ENCODE assay signal across 18 cellular contexts in genomic region chr11:61370349-61371005, GRCh38. TPM values are rescaled to one million over a fixed set of nuclear protein-coding genes. Genes with fewer than 3 reads are reported as not detected.
A peak's percentile ranks its signal among the peaks of the same experiment; 100 is the strongest.
DNase-seq lines count a peak whose midpoint lies in the region; ATAC-seq, FAIRE-seq and TF ChIP-seq lines count a peak whose summit lies in the region.
"Had no signal": no experiment of that assay in that cellular context is flagged by ENCODE, and none has a peak within 500 bp of the region (broad histone marks: within the 10 kb centered on the region; RNA-seq: fewer than 3 reads in every experiment).

No MANE protein-coding gene starts in this region.

- H2AFZ ChIP-seq in astrocyte (ENCODE audit: low read depth, low read length), result no peak overlapping the region

- peaks cover 2% of the 10 kb centered on the region for H3K9me3 ChIP-seq in astrocyte (ENCODE audit: insufficient read depth, low read depth, low read length)
- no peaks in the 10 kb centered on the region for H3K9me3 ChIP-seq in thymus (ENCODE audit: control insufficient read depth)
- H3K9me3 ChIP-seq: colonic mucosa, sigmoid colon, thyroid gland had no signal

- H3K36me3 ChIP-seq in astrocyte (ENCODE audit: insufficient read depth, low read length) (peaks cover 35% of the 10 kb centered on the region), thymus (ENCODE audit: control insufficient read depth, insufficient read depth) (peaks cover 48% of the 10 kb centered on the region)

- ATAC-seq in activated CD8-positive, alpha-beta memory T cell treated with anti-CD3 and anti-CD28 coated beads, Interleukin-2, amount 10 ng/mL, durations not matched to agents 7 days and 5 days, result peak; percentile 45
- no peak for ATAC-seq in memory B cell (ENCODE audit: low read depth)

- no peak for FAIRE-seq in astrocyte (lab: Jason Lieb, UNC)

- CTCF ChIA-PET in activated CD8-positive, alpha-beta memory T cell treated with anti-CD3 and anti-CD28 coated beads, Interleukin-2, amount 10 ng/mL, durations not matched to agents 7 days and 5 days (lab: Charles Lee), result interaction anchor here (1.2 to 4.5 kb wide), 3 partner anchors 13 to 35 kb away, joined by 3 to 23 read pairs (median 12); no protein-coding TSS in a partner anchor

- H3K36me3 Mint-ChIP-seq in activated CD8-positive, alpha-beta memory T cell treated with anti-CD3 and anti-CD28 coated beads, Interleukin-2, amount 10 ng/mL, durations not matched to agents 7 days and 5 days, result peaks cover 63% of the 10 kb centered on the region
- H3K36me3 Mint-ChIP-seq in astrocyte (ENCODE audit: low read depth, unreplicated experiment) (peaks cover 35% of the 10 kb centered on the region), memory B cell (peaks cover 19% of the 10 kb centered on the region)

- H3K27me3 Mint-ChIP-seq in activated CD8-positive, alpha-beta memory T cell treated with anti-CD3 and anti-CD28 coated beads, Interleukin-2, amount 10 ng/mL, durations not matched to agents 7 days and 5 days, result no peaks in the 10 kb centered on the region
- H3K27me3 Mint-ChIP-seq in astrocyte (ENCODE audit: low read depth, unreplicated experiment) (no peaks in the 10 kb centered on the region), memory B cell (no peaks in the 10 kb centered on the region)
- H3K27me3 Mint-ChIP-seq: IgD-negative memory B cell had no signal

- no peak for DNase-seq in activated CD8-positive, alpha-beta memory T cell treated with anti-CD3 and anti-CD28 coated beads, Interleukin-2, amount 10 ng/mL, durations not matched to agents 7 days and 5 days
- no peak for DNase-seq in activated CD8-positive, alpha-beta memory T cell treated with anti-CD3 and anti-CD28 coated beads, Interleukin-2, amount 50 U/mL, for 48 hours
- DNase-seq in astrocyte (ENCODE audit: low read depth) (peak; percentile 40), memory B cell (ENCODE audit: low spot score in 2 of 2) (no peak), NCI-H146 treated with DMSO at 0.1 percent for 48 hours (lab: John Stamatoyannopoulos, UW; ENCODE audit: unreplicated experiment) (no peak), dorsolateral prefrontal cortex (no peak)
- no peak for DNase-seq in stimulated activated CD4-positive, alpha-beta T cell treated with anti-CD3 and anti-CD28 coated beads, Interleukin-15, amount 100 ng/mL, for 24 hours
- DNase-seq: activated naive CD4-positive, alpha-beta T cell treated with anti-CD3 and anti-CD28 coated beads, Interleukin-2, amount 50 U/mL, for 16 hours; colonic mucosa; COR-L47; foreskin fibroblast; NCI-H1694 treated with DMSO at 0.1 percent for 48 hours; NCI-H526 treated with DMSO at 0.1 percent for 48 hours; sigmoid colon; thyroid gland had no signal

- H3K4me1 Mint-ChIP-seq in activated CD8-positive, alpha-beta memory T cell treated with anti-CD3 and anti-CD28 coated beads, Interleukin-2, amount 10 ng/mL, durations not matched to agents 7 days and 5 days, result peaks cover 19% of the 10 kb centered on the region
- peaks cover 22% of the 10 kb centered on the region for H3K4me1 Mint-ChIP-seq in astrocyte (ENCODE audit: low read depth, unreplicated experiment)
- H3K4me1 Mint-ChIP-seq in memory B cell, result peaks cover 2% of the 10 kb centered on the region

- intact Hi-C loops in dorsolateral prefrontal cortex (cut with DNase I), result no loop called here

- H3K4me3 Mint-ChIP-seq in activated CD8-positive, alpha-beta memory T cell treated with anti-CD3 and anti-CD28 coated beads, Interleukin-2, amount 10 ng/mL, durations not matched to agents 7 days and 5 days, result no peak overlapping the region
- H3K4me3 Mint-ChIP-seq in astrocyte (ENCODE audit: unreplicated experiment) (no peak overlapping the region), memory B cell (no peak overlapping the region)

- H3K4me3 ChIP-seq in astrocyte (ENCODE audit: insufficient read depth, low read depth, low read length), result no peak overlapping the region
- H3K4me3 ChIP-seq in thymus (ENCODE audit: low read length), result no peak overlapping the region
- no peak overlapping the region for H3K4me3 ChIP-seq in dorsolateral prefrontal cortex
- H3K4me3 ChIP-seq: colonic mucosa, sigmoid colon, thyroid gland had no signal

- no peak overlapping the region for H3K27ac Mint-ChIP-seq in activated CD8-positive, alpha-beta memory T cell treated with anti-CD3 and anti-CD28 coated beads, Interleukin-2, amount 10 ng/mL, durations not matched to agents 7 days and 5 days
- H3K27ac Mint-ChIP-seq in astrocyte (ENCODE audit: unreplicated experiment) (peak overlapping the region; percentile 75), memory B cell (peak overlapping the region; percentile 72)

- TF ChIP-seq CTCF in astrocyte (IDR thresholded peaks at IDR 0.05; ENCODE audit: insufficient read depth, low read depth, low read length), result no peak
- no peak for TF ChIP-seq CTCF in dorsolateral prefrontal cortex (IDR thresholded peaks at IDR 0.05 in 54 of 56, conservative IDR thresholded peaks at IDR 0.05 in 2 of 56; ENCODE audit: low read depth in 1 of 56, partially characterized antibody in 56 of 56)

- peak overlapping the region; percentile 57 for H3K9ac ChIP-seq in astrocyte (ENCODE audit: low read length)

- H3K9me3 Mint-ChIP-seq in activated CD8-positive, alpha-beta memory T cell treated with anti-CD3 and anti-CD28 coated beads, Interleukin-2, amount 10 ng/mL, durations not matched to agents 7 days and 5 days (ENCODE audit: low read depth), result peaks cover 2% of the 10 kb centered on the region
- H3K9me3 Mint-ChIP-seq in astrocyte (ENCODE audit: unreplicated experiment), result peaks cover 11% of the 10 kb centered on the region
- no peaks in the 10 kb centered on the region for H3K9me3 Mint-ChIP-seq in memory B cell
- H3K9me3 Mint-ChIP-seq: IgD-negative memory B cell had no signal

- no peak overlapping the region for H3K4me2 ChIP-seq in astrocyte (ENCODE audit: low read length)

- 89% methylated on average over 8 of the region's 8 CpGs for WGBS in thymus

- no peaks in the 10 kb centered on the region for H3K79me2 ChIP-seq in astrocyte (ENCODE audit: insufficient read depth, low read length)

- H3K4me1 ChIP-seq in astrocyte (ENCODE audit: insufficient read depth, low read length) (peaks cover 20% of the 10 kb centered on the region), thymus (ENCODE audit: control insufficient read depth, insufficient read depth, low read length) (no peaks in the 10 kb centered on the region)
- H3K4me1 ChIP-seq: colonic mucosa, sigmoid colon, thyroid gland had no signal

- H3K27me3 ChIP-seq in astrocyte (ENCODE audit: insufficient read depth, low read length) (no peaks in the 10 kb centered on the region), thymus (ENCODE audit: control insufficient read depth, insufficient read depth) (no peaks in the 10 kb centered on the region), dorsolateral prefrontal cortex (no peaks in the 10 kb centered on the region)
- H3K27me3 ChIP-seq: colonic mucosa, sigmoid colon, thyroid gland had no signal

- no peaks in the 10 kb centered on the region for H4K20me1 ChIP-seq in astrocyte (ENCODE audit: insufficient read depth, low read length)

- H3K27ac ChIP-seq in astrocyte (ENCODE audit: low read depth, low read length) (peak overlapping the region; percentile 73), thymus (ENCODE audit: low read depth) (peak overlapping the region; percentile 48), dorsolateral prefrontal cortex (peak overlapping the region in 2 of 59 donors; percentile 5 to 9)
- H3K27ac ChIP-seq: colonic mucosa, sigmoid colon, thyroid gland had no signal

RNA-seq across cellular contexts. Expression of gene TMEM138, which starts 8.3 kb away (rescaled TPM):
- total RNA-seq in activated CD8-positive, alpha-beta memory T cell treated with anti-CD3 and anti-CD28 coated beads, Interleukin-2, amount 10 ng/mL, durations not matched to agents 7 days and 5 days, result 10 to 100 TPM; 48.3 to 60.6 TPM
- total RNA-seq in astrocyte, result 32.9 and 36.8 TPM in 2 replicates
- 53.3 TPM for polyA plus RNA-seq in thymus
- 10 to 100 TPM; 18.4 to 51.8 (median 31.7) TPM for total RNA-seq in dorsolateral prefrontal cortex

RNA-seq across cellular contexts. Expression of gene CYB561A3, which starts 8.8 kb away (rescaled TPM):
- 10 to 100 TPM; 43.9 to 51.2 TPM for total RNA-seq in activated CD8-positive, alpha-beta memory T cell treated with anti-CD3 and anti-CD28 coated beads, Interleukin-2, amount 10 ng/mL, durations not matched to agents 7 days and 5 days
- total RNA-seq in astrocyte (26.4 and 29.2 TPM in 2 replicates), dorsolateral prefrontal cortex (10 to 100 TPM in 119 of 120 experiments, 1 to 10 TPM in 1; 7.2 to 29.3 (median 19.0) TPM)
- polyA plus RNA-seq in thymus, result 20.5 TPM

RNA-seq across cellular contexts. Expression of gene TMEM216, which starts 21.9 kb away (rescaled TPM):
- total RNA-seq in activated CD8-positive, alpha-beta memory T cell treated with anti-CD3 and anti-CD28 coated beads, Interleukin-2, amount 10 ng/mL, durations not matched to agents 7 days and 5 days, result 10 to 100 TPM in 1 of 2 experiments, 1 to 10 TPM in 1; 7.8 to 15.3 TPM
- total RNA-seq in astrocyte, result 7.8 and 8.3 TPM in 2 replicates
- 21.5 TPM for polyA plus RNA-seq in thymus
- total RNA-seq in dorsolateral prefrontal cortex, result 10 to 100 TPM in 68 of 120 experiments, 1 to 10 TPM in 52; 4.7 to 22.4 (median 10.3) TPM
- total RNA-seq: A172 had no signal

RNA-seq across cellular contexts. Expression of gene TKFC, which starts 37.4 kb away (rescaled TPM):
- 10 to 100 TPM; 36.9 to 42.3 TPM for total RNA-seq in activated CD8-positive, alpha-beta memory T cell treated with anti-CD3 and anti-CD28 coated beads, Interleukin-2, amount 10 ng/mL, durations not matched to agents 7 days and 5 days
- total RNA-seq in astrocyte (23.8 and 23.9 TPM in 2 replicates), dorsolateral prefrontal cortex (10 to 100 TPM; 14.9 to 63.7 (median 32.2) TPM)
- polyA plus RNA-seq in thymus, result 47.4 TPM

RNA-seq across cellular contexts. Expression of gene DDB1, which starts 37.6 kb away (rescaled TPM):
- 100 to 1,000 TPM; 189 to 258 TPM for total RNA-seq in activated CD8-positive, alpha-beta memory T cell treated with anti-CD3 and anti-CD28 coated beads, Interleukin-2, amount 10 ng/mL, durations not matched to agents 7 days and 5 days
- total RNA-seq in astrocyte (222 and 251 TPM in 2 replicates), dorsolateral prefrontal cortex (100 to 1,000 TPM; 141 to 239 (median 198) TPM)
- 129 TPM for polyA plus RNA-seq in thymus
